ENCODE assay signal across 11 cellular contexts in the genomic region with DNA sequence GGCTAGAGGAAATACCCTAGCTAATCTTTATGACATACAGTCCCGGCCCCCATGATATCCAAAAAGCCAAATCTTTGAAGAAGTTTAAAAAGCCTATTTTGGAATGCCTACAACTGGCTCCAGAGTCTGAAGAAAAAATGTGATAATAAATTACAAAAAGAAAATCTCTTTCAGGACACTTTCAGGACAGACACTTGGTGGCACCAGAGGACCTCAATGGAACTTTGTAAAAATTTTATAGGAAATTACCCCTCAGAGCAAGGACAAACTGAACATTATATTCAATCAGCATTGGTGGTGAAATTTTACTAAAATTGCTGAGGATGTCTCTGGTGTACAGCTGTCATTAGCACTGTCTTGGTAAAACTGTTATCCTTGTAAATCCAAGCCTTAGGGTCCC.
DNase-seq lines count a peak whose midpoint lies in the region; ATAC-seq and TF ChIP-seq lines count a peak whose summit lies in the region.
"Had no signal": no experiment of that assay in that cellular context is flagged by ENCODE, and none has a peak within 500 bp of the region (broad histone marks: within the 10 kb centered on the region; RNA-seq: fewer than 3 reads in every experiment).

No MANE protein-coding gene starts in this region.

- ATAC-seq in PC-3 (peak; percentile 53), foreskin keratinocyte (no peak), HG02884 (IDR thresholded peaks at IDR 0.05; ENCODE audit: unreplicated experiment) (no peak), HG03095 (IDR thresholded peaks at IDR 0.05; ENCODE audit: unreplicated experiment) (no peak)
- ATAC-seq: activated T-cell treated with anti-CD3 and anti-CD28 coated beads, Interleukin-2, amount 50 U/mL, for 4 hours had no signal

- intact Hi-C loops in A673 (cut with micrococcal nuclease; ENCODE audit: unreplicated experiment) = loop anchor here (1.0 kb wide), 1 partner anchor 80 kb away; no protein-coding TSS in a partner anchor
- intact Hi-C loops in PC-3 (cut with micrococcal nuclease) = loop anchor here (1.0 to 10.0 kb wide), 5 partner anchors 34 to 351 kb away; a partner anchor contains a TSS

- H3K9me2 ChIP-seq in PC-3 (replicated peaks; ENCODE audit: low read length) = no peaks in the 10 kb centered on the region

- H3K36me3 ChIP-seq in A673 (ENCODE audit: insufficient read depth, low read length, poor library complexity, severe bottlenecking) (no peaks in the 10 kb centered on the region), PC-3 (ENCODE audit: low read depth, low read length) (no peaks in the 10 kb centered on the region)
- H3K36me3 ChIP-seq: SJSA1 had no signal

- H3K27me3 ChIP-seq in A673 (replicated peaks; ENCODE audit: insufficient read depth, low read depth, low read length, poor library complexity) (peaks cover 8% of the 10 kb centered on the region), PC-3 (ENCODE audit: low read length) (no peaks in the 10 kb centered on the region), foreskin keratinocyte (peaks cover 57% of the 10 kb centered on the region)

- H3K4me2 ChIP-seq in PC-3 (ENCODE audit: low read length) = no peak overlapping the region

- H3K27ac ChIP-seq in A673 (ENCODE audit: low read depth, low read length, poor library complexity, severe bottlenecking) (no peak overlapping the region), PC-3 (ENCODE audit: low read length) (no peak overlapping the region), foreskin keratinocyte (no peak overlapping the region)
- H3K27ac ChIP-seq: epithelial cell of prostate, SJSA1 had no signal

- CTCF ChIA-PET in A673 (lab: Charles Lee) = interaction anchor here (0.6 kb wide), 1 partner anchor 23 kb away, joined by 8 read pairs; no protein-coding TSS in a partner anchor
- CTCF ChIA-PET in PC-3 (lab: Charles Lee) = no interaction called here

- no peaks in the 10 kb centered on the region for H3K79me2 ChIP-seq in PC-3 (ENCODE audit: low read length)

- BruUV-seq in A673 (replicated peaks; lab: Mats Ljungman, UMichigan) (no TSS peak), PC-3 (replicated peaks; lab: Mats Ljungman, UMichigan) (no TSS peak)

- POLR2A ChIA-PET in A673 (lab: Charles Lee; ENCODE audit: low non-redundant PET) = no interaction called here
- POLR2A ChIA-PET in PC-3 (lab: Charles Lee; ENCODE audit: unreplicated experiment) = no interaction called here

- no peaks in the 10 kb centered on the region for H4K20me1 ChIP-seq in PC-3 (ENCODE audit: low read length)

- H3F3A ChIP-seq in PC-3 (ENCODE audit: low read length, unreplicated experiment) = no peaks in the 10 kb centered on the region

- no peaks in the 10 kb centered on the region for H3K4me1 ChIP-seq in A673 (ENCODE audit: insufficient read depth, low read length, poor library complexity, severe bottlenecking)
- peaks cover 8% of the 10 kb centered on the region for H3K4me1 ChIP-seq in PC-3 (ENCODE audit: insufficient read depth, low read length)
- no peaks in the 10 kb centered on the region for H3K4me1 ChIP-seq in foreskin keratinocyte
- H3K4me1 ChIP-seq: SJSA1 had no signal

- peak; percentile 52 for DNase-seq in A673 (ENCODE audit: low spot score)
- DNase-seq in GM10266 (ENCODE audit: extremely low spot score) = no peak
- peak; percentile 46 for DNase-seq in PC-3
- no peak for DNase-seq in foreskin keratinocyte
- no peak for DNase-seq in cerebellum (ENCODE audit: low spot score)
- no peak for DNase-seq in 8988T
- DNase-seq: activated T-cell treated with anti-CD3 and anti-CD28 coated beads, Interleukin-2, amount 50 U/mL, for 4 hours had no signal

- TF ChIP-seq CTCF in A673 (conservative IDR thresholded peaks at IDR 0.05; ENCODE audit: low read depth, low read length) (peak; percentile 75), GM10266 (IDR thresholded peaks at IDR 0.05; ENCODE audit: control insufficient read depth, insufficient read depth, low read depth, missing control alignments) (peak; percentile 37), PC-3 (conservative IDR thresholded peaks at IDR 0.05; ENCODE audit: low read depth, low read length) (peak; percentile 71), foreskin keratinocyte (conservative IDR thresholded peaks at IDR 0.05) (peak; percentile 63)

- no peaks in the 10 kb centered on the region for H3K9me3 ChIP-seq in A673 (ENCODE audit: low read depth, low read length, poor library complexity, severe bottlenecking)
- no peaks in the 10 kb centered on the region for H3K9me3 ChIP-seq in PC-3 (ENCODE audit: low read length)
- H3K9me3 ChIP-seq: SJSA1 had no signal

- no peak overlapping the region for H2AFZ ChIP-seq in PC-3 (ENCODE audit: low read length)

- H3K9ac ChIP-seq in PC-3 (ENCODE audit: low read length) = no peak overlapping the region

- H3K4me3 ChIP-seq in A673 (ENCODE audit: low read depth, low read length, poor library complexity, severe bottlenecking) (no peak overlapping the region), PC-3 (ENCODE audit: low read length) (no peak overlapping the region)
- H3K4me3 ChIP-seq: SJSA1 had no signal

Comparison
In these comparisons a context has a peak if more than half of its experiments do, and no peak if none do; other contexts are left out.
1. DNase-seq: peak in A673 (single experiment) and PC-3 (single experiment); none in GM10266 (single experiment), foreskin keratinocyte (0 of 2), cerebellum (single experiment) and 8988T (single experiment).
2. Peak in every context shown above with its lines, with median percentiles within 50 percentile points of each other: CTCF ChIP-seq.